ENCODE assay signal across 8 cellular contexts in genomic region chrX:53422091-53422914, GRCh38. TPM values are rescaled to one million over a fixed set of nuclear protein-coding genes. Genes with fewer than 3 reads are reported as not detected.
A peak's percentile ranks its signal among the peaks of the same experiment; 100 is the strongest.
DNase-seq lines count a peak whose midpoint lies in the region; FAIRE-seq and TF ChIP-seq lines count a peak whose summit lies in the region.

RIBC1 (plus strand) TSS chrX:53422873; CDS start chrX:53426277, 3,404 bp downstream.
SMC1A (minus strand) TSS chrX:53422654; CDS start chrX:53422600, 54 bp downstream.

- H3K9me2 ChIP-seq in DOHH2 (replicated peaks; ENCODE audit: control insufficient read depth, low read length) = no peaks in the 10 kb centered on the region
- H3K9me2 ChIP-seq in GM23248 (ENCODE audit: insufficient read depth) = no peaks in the 10 kb centered on the region
- H3K9me2 ChIP-seq in Karpas-422 (replicated peaks; ENCODE audit: insufficient read depth, low read length) = no peaks in the 10 kb centered on the region

- peaks cover 27% of the 10 kb centered on the region for H3K36me3 ChIP-seq in DOHH2 (ENCODE audit: control insufficient read depth, low read length)
- no peaks in the 10 kb centered on the region for H3K36me3 ChIP-seq in GM23248 (ENCODE audit: low read depth)
- H3K36me3 ChIP-seq in Karpas-422 (ENCODE audit: insufficient read depth, low read length) = no peaks in the 10 kb centered on the region
- no peaks in the 10 kb centered on the region for H3K36me3 ChIP-seq in esophagus squamous epithelium
- no peaks in the 10 kb centered on the region for H3K36me3 ChIP-seq in muscle layer of duodenum (ENCODE audit: control insufficient read depth in 1 of 2, insufficient read depth in 2 of 2, low read length in 2 of 2)

- H3K9me3 Mint-ChIP-seq in activated T-helper 1 cell treated with anti-CD3 and anti-CD28 coated beads, Interleukin-12 subunit alpha, Interleukin-12 subunit beta, Interleukin-2, Interleukin-4 antibody, amounts not matched to agents 30 ng/mL and 10 ng/mL and 1 ng/mL, durations not matched to agents 14 hours and 24 hours and 36 hours = no peaks in the 10 kb centered on the region

- H3K4me1 ChIP-seq in DOHH2 (ENCODE audit: control insufficient read depth, low read length) = peaks cover 17% of the 10 kb centered on the region
- no peaks in the 10 kb centered on the region for H3K4me1 ChIP-seq in GM23248 (ENCODE audit: insufficient read depth)
- peaks cover 16% of the 10 kb centered on the region for H3K4me1 ChIP-seq in Karpas-422 (ENCODE audit: low read length)
- H3K4me1 ChIP-seq in esophagus squamous epithelium = peaks cover 11 to 28% (median 15%) of the 10 kb centered on the region in 3 donors
- peaks cover 0 to 14% of the 10 kb centered on the region in 2 donors for H3K4me1 ChIP-seq in muscle layer of duodenum (ENCODE audit: control insufficient read depth in 1 of 2, insufficient read depth in 2 of 2, low read length in 2 of 2)

- FAIRE-seq in RCC 7860 (lab: Jason Lieb, UNC) = peak; percentile 86

- DNase-seq in GM23248 (peak; percentile 96), Karpas-422 (peak; percentile 97), RCC 7860 (ENCODE audit: low spot score) (peak; percentile 90), esophagus squamous epithelium (lab: John Stamatoyannopoulos, UW) (peak; percentile 83)
- peak; percentile 93 for DNase-seq in activated T-helper 1 cell treated with anti-CD3 and anti-CD28 coated beads, Interleukin-12 subunit alpha, Interleukin-12 subunit beta, Interleukin-2, Interleukin-4 antibody, amounts not matched to agents 30 ng/mL and 10 ng/mL and 1 ng/mL, durations not matched to agents 14 hours and 24 hours and 36 hours (ENCODE audit: low spot score)
- peak; percentile 76 for DNase-seq in stimulated activated CD8-positive, alpha-beta memory T cell treated with anti-CD3 and anti-CD28 coated beads, Interleukin-7, amount 100 ng/mL, for 24 hours (ENCODE audit: low read depth)

- WGBS in GM23248 (ENCODE audit: low coverage in 1 of 2, low lambda C conversion rate in 2 of 2, missing lambda C conversion rate in 2 of 2), 2 experiments = 1 to 2% methylated on average over 50 to 58 of the region's 78 CpGs
- whole genome bisulfite sequencing in esophagus squamous epithelium, 2 donors = 1 to 4% methylated on average over 10 to 19 of the region's 78 CpGs

- peak within 1 kb of the TSS; percentile 89 for H3K4me2 ChIP-seq in DOHH2 (ENCODE audit: low read length)
- H3K4me2 ChIP-seq in GM23248 (ENCODE audit: unreplicated experiment) = peak within 1 kb of the TSS; percentile 93
- peak within 1 kb of the TSS; percentile 74 for H3K4me2 ChIP-seq in Karpas-422 (ENCODE audit: low read depth, low read length, poor library complexity, severe bottlenecking)

- H2AFZ ChIP-seq in GM23248 (peak within 1 kb of the TSS; percentile 87), Karpas-422 (ENCODE audit: low read length) (no peak within 1 kb of the TSS)

- peaks cover 35% of the 10 kb centered on the region for H3K4me1 Mint-ChIP-seq in activated T-helper 1 cell treated with anti-CD3 and anti-CD28 coated beads, Interleukin-12 subunit alpha, Interleukin-12 subunit beta, Interleukin-2, Interleukin-4 antibody, amounts not matched to agents 30 ng/mL and 10 ng/mL and 1 ng/mL, durations not matched to agents 14 hours and 24 hours and 36 hours (ENCODE audit: low read depth)

- H3F3A ChIP-seq in DOHH2 (ENCODE audit: control insufficient read depth, insufficient read depth) (no peaks in the 10 kb centered on the region), GM23248 (ENCODE audit: insufficient read depth) (no peaks in the 10 kb centered on the region)

- TF ChIP-seq CTCF in DOHH2 (IDR thresholded peaks at IDR 0.05; ENCODE audit: low read depth, low read length, poor library complexity, severe bottlenecking) (no peak), esophagus squamous epithelium (IDR thresholded peaks at IDR 0.05) (peak in 1 of 6 experiments; percentile 13)

- intact Hi-C loops in activated T-helper 1 cell treated with anti-CD3 and anti-CD28 coated beads, Interleukin-12 subunit alpha, Interleukin-12 subunit beta, Interleukin-2, Interleukin-4 antibody, amounts not matched to agents 30 ng/mL and 10 ng/mL and 1 ng/mL, durations not matched to agents 14 hours and 24 hours and 36 hours (cut with micrococcal nuclease) = loop anchor here (1.0 to 5.0 kb wide), 6 partner anchors 12 to 760 kb away; partner anchors contain the start of genes FAM120C, HSD17B10, KANTR and KDM5C
- intact Hi-C loops in esophagus squamous epithelium (cut with DNase I) = no loop called here

- H3K27ac Mint-ChIP-seq in activated T-helper 1 cell treated with anti-CD3 and anti-CD28 coated beads, Interleukin-12 subunit alpha, Interleukin-12 subunit beta, Interleukin-2, Interleukin-4 antibody, amounts not matched to agents 30 ng/mL and 10 ng/mL and 1 ng/mL, durations not matched to agents 14 hours and 24 hours and 36 hours = peak within 1 kb of the TSS; percentile 95

- TF ChIP-seq POLR2A in esophagus squamous epithelium (IDR thresholded peaks at IDR 0.05) = peak in 2 of 4 donors; percentile 43 to 61

- peaks cover 11% of the 10 kb centered on the region for H3K36me3 Mint-ChIP-seq in activated T-helper 1 cell treated with anti-CD3 and anti-CD28 coated beads, Interleukin-12 subunit alpha, Interleukin-12 subunit beta, Interleukin-2, Interleukin-4 antibody, amounts not matched to agents 30 ng/mL and 10 ng/mL and 1 ng/mL, durations not matched to agents 14 hours and 24 hours and 36 hours (ENCODE audit: low read depth)

- in situ Hi-C loops in GM23248 (cut with MboI) = no loop called here

- H3K4me3 ChIP-seq in DOHH2 (ENCODE audit: low read length) = peak within 1 kb of the TSS; percentile 98
- H3K4me3 ChIP-seq in GM23248 = peak within 1 kb of the TSS; percentile 97
- peak within 1 kb of the TSS; percentile 73 for H3K4me3 ChIP-seq in Karpas-422 (ENCODE audit: low read length)
- H3K4me3 ChIP-seq in esophagus squamous epithelium = peak within 1 kb of the TSS; percentile 56 to 92 (median 74)
- peak within 1 kb of the TSS; percentile 63 to 64 for H3K4me3 ChIP-seq in muscle layer of duodenum (ENCODE audit: low read depth in 1 of 2, low read length in 2 of 2)

- H3K9ac ChIP-seq in GM23248 (peak within 1 kb of the TSS; percentile 99), Karpas-422 (ENCODE audit: low read length) (peak within 1 kb of the TSS; percentile 86)

- H4K20me1 ChIP-seq in DOHH2 (ENCODE audit: control insufficient read depth, insufficient read depth, low read depth, low read length) (peaks cover 8% of the 10 kb centered on the region), GM23248 (ENCODE audit: insufficient read depth) (no peaks in the 10 kb centered on the region), Karpas-422 (ENCODE audit: insufficient read depth, low read depth, low read length) (peaks cover 11% of the 10 kb centered on the region; the same call in 1 of the 2 replicates)

- H3K9me3 ChIP-seq in DOHH2 (ENCODE audit: control insufficient read depth, insufficient read depth, low read length) (no peaks in the 10 kb centered on the region), GM23248 (ENCODE audit: low read depth) (no peaks in the 10 kb centered on the region), Karpas-422 (ENCODE audit: low read length) (no peaks in the 10 kb centered on the region), esophagus squamous epithelium (no peaks in the 10 kb centered on the region), muscle layer of duodenum (ENCODE audit: control insufficient read depth in 1 of 2, low read length in 2 of 2) (no peaks in the 10 kb centered on the region)

- peaks cover 50% of the 10 kb centered on the region for H3K79me2 ChIP-seq in DOHH2 (ENCODE audit: control insufficient read depth, low read length)
- H3K79me2 ChIP-seq in GM23248 (ENCODE audit: insufficient read depth) = peaks cover 45% of the 10 kb centered on the region
- peaks cover 46% of the 10 kb centered on the region for H3K79me2 ChIP-seq in Karpas-422 (ENCODE audit: low read length)

- no peaks in the 10 kb centered on the region for H3K27me3 Mint-ChIP-seq in activated T-helper 1 cell treated with anti-CD3 and anti-CD28 coated beads, Interleukin-12 subunit alpha, Interleukin-12 subunit beta, Interleukin-2, Interleukin-4 antibody, amounts not matched to agents 30 ng/mL and 10 ng/mL and 1 ng/mL, durations not matched to agents 14 hours and 24 hours and 36 hours (ENCODE audit: insufficient read depth)

- peak within 1 kb of the TSS; percentile 97 for H3K4me3 Mint-ChIP-seq in activated T-helper 1 cell treated with anti-CD3 and anti-CD28 coated beads, Interleukin-12 subunit alpha, Interleukin-12 subunit beta, Interleukin-2, Interleukin-4 antibody, amounts not matched to agents 30 ng/mL and 10 ng/mL and 1 ng/mL, durations not matched to agents 14 hours and 24 hours and 36 hours

- no peaks in the 10 kb centered on the region for H3K27me3 ChIP-seq in DOHH2 (ENCODE audit: control insufficient read depth, low read length)
- H3K27me3 ChIP-seq in GM23248 (replicated peaks; ENCODE audit: insufficient read depth) = no peaks in the 10 kb centered on the region
- no peaks in the 10 kb centered on the region for H3K27me3 ChIP-seq in Karpas-422 (ENCODE audit: low read length)
- no peaks in the 10 kb centered on the region for H3K27me3 ChIP-seq in esophagus squamous epithelium
- H3K27me3 ChIP-seq in muscle layer of duodenum (ENCODE audit: low read depth, low read length) = no peaks in the 10 kb centered on the region

- H3K27ac ChIP-seq in DOHH2 (ENCODE audit: low read depth, low read length) = peak within 1 kb of the TSS; percentile 92
- peak within 1 kb of the TSS; percentile 87 for H3K27ac ChIP-seq in GM23248
- peak within 1 kb of the TSS; percentile 91 for H3K27ac ChIP-seq in Karpas-422 (ENCODE audit: low read length)
- peak within 1 kb of the TSS; percentile 86 to 97 (median 95) for H3K27ac ChIP-seq in esophagus squamous epithelium
- H3K27ac ChIP-seq in muscle layer of duodenum (ENCODE audit: low read length) = peak within 1 kb of the TSS; percentile 83

RNA-seq across cellular contexts. Expression of gene RIBC1, which starts in this region (rescaled TPM):
- total RNA-seq in GM23248 (2014; rRNA removed; shearing (Covaris generic)) = 0.25 and 0.32 TPM in 2 replicates
- 0.48 and 0.70 TPM in 2 replicates for polyA plus RNA-seq in GM23248 (2016; fragmentation: Nextera tagmentation; extraction: Ambion mirVana)
- total RNA-seq in Karpas-422 (2014; rRNA removed; shearing (Covaris generic); ENCODE audit: low replicate concordance) = 0.40 and 0.89 TPM in 2 replicates
- total RNA-seq in activated T-helper 1 cell treated with anti-CD3 and anti-CD28 coated beads, Interleukin-12 subunit alpha, Interleukin-12 subunit beta, Interleukin-2, Interleukin-4 antibody, amounts not matched to agents 30 ng/mL and 10 ng/mL and 1 ng/mL, durations not matched to agents 14 hours and 24 hours and 36 hours = 0.64 and 0.75 TPM in 2 replicates
- total RNA-seq in esophagus squamous epithelium = 1 to 10 TPM in 2 of 4 donors, under 1 TPM in 1, not detected in 1; 0.57 to 1.2 (median 1.1) TPM

RNA-seq across cellular contexts. Expression of gene SMC1A, which starts in this region (rescaled TPM):
- total RNA-seq in GM23248 (2014; rRNA removed; shearing (Covaris generic)) = 16.8 and 21.1 TPM in 2 replicates
- polyA plus RNA-seq in GM23248 (2016; fragmentation: Nextera tagmentation; extraction: Ambion mirVana) = 29.1 and 31.4 TPM in 2 replicates
- total RNA-seq in Karpas-422 (2014; rRNA removed; shearing (Covaris generic); ENCODE audit: low replicate concordance) = 15.7 and 25.0 TPM in 2 replicates
- total RNA-seq in activated T-helper 1 cell treated with anti-CD3 and anti-CD28 coated beads, Interleukin-12 subunit alpha, Interleukin-12 subunit beta, Interleukin-2, Interleukin-4 antibody, amounts not matched to agents 30 ng/mL and 10 ng/mL and 1 ng/mL, durations not matched to agents 14 hours and 24 hours and 36 hours = 122 and 138 TPM in 2 replicates
- 10 to 100 TPM; 24.4 to 35.4 (median 33.1) TPM for total RNA-seq in esophagus squamous epithelium

Comparison
In these comparisons a context has a peak if more than half of its experiments do, and no peak if none do; other contexts are left out.
1. Peak in every context shown above with its lines: DNase-seq, H3K4me3 ChIP-seq and H3K27ac ChIP-seq.